Comparison of ENCODE assay signal across 2 cellular contexts in the genomic region with DNA sequence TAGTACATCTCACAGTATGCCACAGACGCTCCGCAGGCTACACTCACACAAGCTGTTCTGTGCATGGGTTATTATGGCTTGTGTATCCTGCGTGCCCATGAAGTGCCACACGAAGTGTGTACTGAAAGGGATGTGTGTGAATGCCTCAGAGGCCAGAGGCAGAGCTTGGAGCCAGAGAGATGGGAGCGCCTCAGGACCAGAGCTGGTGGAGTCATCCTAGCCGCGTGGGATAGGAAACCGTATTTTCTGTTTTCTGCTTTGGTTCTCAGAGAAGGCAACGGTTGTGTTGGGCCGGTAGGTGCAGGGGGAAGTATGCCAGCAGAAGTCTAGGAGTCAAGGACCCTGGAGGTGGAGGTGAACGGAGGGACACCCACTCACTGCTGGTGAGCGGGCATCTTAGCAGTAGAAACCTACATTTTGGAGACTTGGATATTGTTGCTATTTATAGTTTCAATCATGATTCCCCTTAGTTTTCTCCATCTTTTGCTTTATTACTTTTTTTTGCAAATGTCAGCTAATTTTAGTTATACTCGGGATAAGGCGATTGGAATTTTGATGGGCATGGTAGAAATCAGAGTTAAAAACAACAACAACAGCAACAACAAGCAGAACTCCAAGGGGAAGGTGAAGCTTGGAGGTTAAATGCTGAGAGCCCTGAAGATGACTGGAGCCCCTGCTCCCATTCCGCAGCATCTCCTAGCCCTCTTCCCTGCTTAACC.
TF ChIP-seq lines count a peak whose summit lies in the region.

No MANE protein-coding gene starts in this region.

TF ChIP-seq in A549, 52 proteins besides CTCF, POLR2A, EP300 and RAD21:
- peak; percentile 83 for TF ChIP-seq MAFK (IDR thresholded peaks at IDR 0.05; ENCODE audit: partially characterized antibody)
- TF ChIP-seq MAZ (IDR thresholded peaks at IDR 0.05; ENCODE audit: borderline replicate concordance, low read depth, low read length), result no peak
- TF ChIP-seq, protein P1, sequence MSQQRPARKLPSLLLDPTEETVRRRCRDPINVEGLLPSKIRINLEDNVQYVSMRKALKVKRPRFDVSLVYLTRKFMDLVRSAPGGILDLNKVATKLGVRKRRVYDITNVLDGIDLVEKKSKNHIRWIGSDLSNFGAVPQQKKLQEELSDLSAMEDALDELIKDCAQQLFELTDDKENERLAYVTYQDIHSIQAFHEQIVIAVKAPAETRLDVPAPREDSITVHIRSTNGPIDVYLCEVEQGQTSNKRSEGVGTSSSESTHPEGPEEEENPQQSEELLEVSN (IDR thresholded peaks at IDR 0.05; ENCODE audit: borderline replicate concordance, low read depth), result no peak

TF ChIP-seq in H1, 55 proteins besides CTCF, POLR2A, EP300 and RAD21:
- TF ChIP-seq MAFK (IDR thresholded peaks at IDR 0.05; ENCODE audit: low read depth, low read length) (peak; percentile 21; the same call in 1 of the 2 replicates), SP4 (IDR thresholded peaks at IDR 0.05; ENCODE audit: low read length) (no peak), SIN3A (conservative IDR thresholded peaks at IDR 0.05 in 1 of 2, IDR thresholded peaks at IDR 0.05 in 1 of 2; ENCODE audit: low read depth in 1 of 2, low read length in 2 of 2) (no peak), CEBPB (IDR thresholded peaks at IDR 0.05; ENCODE audit: low read depth, low read length) (no peak), EZH2 (IDR thresholded peaks at IDR 0.05; ENCODE audit: low read depth, low read length, severe bottlenecking) (no peak), RFX5 (IDR thresholded peaks at IDR 0.05; ENCODE audit: borderline replicate concordance, low read depth, low read length) (no peak)
- TF ChIP-seq, protein P2, sequence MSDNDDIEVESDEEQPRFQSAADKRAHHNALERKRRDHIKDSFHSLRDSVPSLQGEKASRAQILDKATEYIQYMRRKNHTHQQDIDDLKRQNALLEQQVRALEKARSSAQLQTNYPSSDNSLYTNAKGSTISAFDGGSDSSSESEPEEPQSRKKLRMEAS (IDR thresholded peaks at IDR 0.05), result no peak
TF ChIP-seq in H1: peak in this region for 1.
